ENCODE assay signal across 9 cellular contexts in genomic region chr3:27943106-27943505, GRCh38.
DNase-seq lines count a peak whose midpoint lies in the region; ATAC-seq and TF ChIP-seq lines count a peak whose summit lies in the region.
"Had no signal": no experiment of that assay in that cellular context is flagged by ENCODE, and none has a peak within 500 bp of the region (broad histone marks: within the 10 kb centered on the region; RNA-seq: fewer than 3 reads in every experiment).

No MANE protein-coding gene starts in this region.

- DNase-seq in AG20443 (ENCODE audit: low spot score) (peak; percentile 43), RKO (ENCODE audit: low spot score) (peak; percentile 53), glutamatergic neuron (peak; percentile 41), T-helper 9 cell (no peak), RPMI8226 (no peak), superior temporal gyrus (ENCODE audit: extremely low spot score) (no peak)
- DNase-seq: activated CD4-positive, alpha-beta T cell treated with anti-CD3 and anti-CD28 coated beads for 4 hours had no signal

- H3K4me1 Mint-ChIP-seq in glutamatergic neuron (ENCODE audit: low read depth, unreplicated experiment) = peaks cover 2% of the 10 kb centered on the region

- peak; percentile 26 for TF ChIP-seq CTCF in glutamatergic neuron (IDR thresholded peaks at IDR 0.05; ENCODE audit: partially characterized antibody, unreplicated experiment)

- ATAC-seq in GM18511 (IDR thresholded peaks at IDR 0.05; ENCODE audit: unreplicated experiment) = peak; percentile 75
- ATAC-seq in GM19467 (IDR thresholded peaks at IDR 0.05; ENCODE audit: unreplicated experiment) = no peak

- no peak overlapping the region for H3K27ac Mint-ChIP-seq in glutamatergic neuron (ENCODE audit: unreplicated experiment)

- H3K4me3 Mint-ChIP-seq in glutamatergic neuron (ENCODE audit: unreplicated experiment) = no peak overlapping the region

- peaks cover 2% of the 10 kb centered on the region for H3K9me3 Mint-ChIP-seq in glutamatergic neuron (ENCODE audit: unreplicated experiment)

- no peaks in the 10 kb centered on the region for H3K36me3 Mint-ChIP-seq in glutamatergic neuron (ENCODE audit: unreplicated experiment)

- H3K27me3 Mint-ChIP-seq in glutamatergic neuron (ENCODE audit: unreplicated experiment) = no peaks in the 10 kb centered on the region

Comparison
In these comparisons a context has a peak if more than half of its experiments do, and no peak if none do; other contexts are left out.
1. DNase-seq: peak in AG20443 (single experiment), RKO (single experiment) and glutamatergic neuron (single experiment); none in T-helper 9 cell (single experiment), RPMI8226 (single experiment) and superior temporal gyrus (single experiment).